ENCODE assay signal across 10 cellular contexts in the genomic region with DNA sequence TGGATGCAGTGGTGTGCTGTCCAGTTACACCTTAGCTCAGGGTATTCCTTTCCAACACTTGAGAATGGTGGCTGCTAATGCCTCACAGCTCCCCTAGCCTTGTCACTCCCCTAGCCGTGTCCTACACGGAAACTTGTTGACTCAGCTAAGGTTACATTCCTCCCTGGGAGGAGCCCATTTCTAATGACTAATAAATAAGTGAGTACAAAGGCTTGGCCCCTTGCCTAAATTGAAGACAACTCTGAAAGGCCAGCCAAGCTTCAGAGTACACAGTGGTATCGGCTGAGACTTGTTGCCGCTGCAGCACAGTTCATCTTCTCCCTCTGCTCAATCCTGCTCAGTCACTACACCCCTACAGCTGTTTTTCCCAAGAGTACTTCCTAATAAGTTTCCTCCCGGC. TPM values are rescaled to one million over a fixed set of nuclear protein-coding genes. Genes with fewer than 3 reads are reported as not detected.
DNase-seq lines count a peak whose midpoint lies in the region; ATAC-seq and TF ChIP-seq lines count a peak whose summit lies in the region.
"Had no signal": no experiment of that assay in that cellular context is flagged by ENCODE, and none has a peak within 500 bp of the region (broad histone marks: within the 10 kb centered on the region; RNA-seq: fewer than 3 reads in every experiment).

No MANE protein-coding gene starts in this region.

- H3K9me3 ChIP-seq in testis = no peaks in the 10 kb centered on the region

- no peak for TF ChIP-seq POLR2A in testis (IDR thresholded peaks at IDR 0.05)
- no peak for TF ChIP-seq POLR2A in erythroblast (IDR thresholded peaks at IDR 0.05; ENCODE audit: low read length)

- peak overlapping the region; percentile 63 for H3K27ac Mint-ChIP-seq in WTC11
- no peak overlapping the region for H3K27ac Mint-ChIP-seq in activated CD4-positive, alpha-beta T cell treated with anti-CD3 and anti-CD28 coated beads, Interleukin-2, amount 10 ng/mL, durations not matched to agents 7 days and 5 days
- H3K27ac Mint-ChIP-seq: memory B cell had no signal

- no peak overlapping the region for H3K4me3 Mint-ChIP-seq in WTC11
- no peak overlapping the region for H3K4me3 Mint-ChIP-seq in activated CD4-positive, alpha-beta T cell treated with anti-CD3 and anti-CD28 coated beads, Interleukin-2, amount 10 ng/mL, durations not matched to agents 7 days and 5 days
- H3K4me3 Mint-ChIP-seq: memory B cell had no signal

- no peak; the same call in 1 of the 2 replicates for TF ChIP-seq EP300 in Ishikawa (IDR thresholded peaks at IDR 0.05; ENCODE audit: borderline replicate concordance)

- no peak for DNase-seq in WTC11 (ENCODE audit: low spot score)
- peak; percentile 41 for DNase-seq in iPS-NIHi11 (ENCODE audit: low spot score)
- peak; percentile 36 for DNase-seq in testis
- DNase-seq in GM10266 (ENCODE audit: extremely low spot score) = no peak
- no peak for DNase-seq in activated CD4-positive, alpha-beta T cell treated with anti-CD3 and anti-CD28 coated beads, Interleukin-2, amount 10 ng/mL, durations not matched to agents 7 days and 5 days
- no peak for DNase-seq in erythroblast (lab: John Stamatoyannopoulos, UW)
- DNase-seq: NCI-H146 had no signal

- no peak for TF ChIP-seq CTCF in WTC11 (IDR thresholded peaks at IDR 0.05)
- no peak for TF ChIP-seq CTCF in testis (IDR thresholded peaks at IDR 0.05)
- TF ChIP-seq CTCF in GM10266 (IDR thresholded peaks at IDR 0.05; ENCODE audit: control insufficient read depth, insufficient read depth, low read depth, missing control alignments) = no peak

- WGBS in testis, 2 donors = 28 to 34% methylated on average over 5 of the region's 5 CpGs

- no peaks in the 10 kb centered on the region for H3K4me1 Mint-ChIP-seq in WTC11
- no peaks in the 10 kb centered on the region for H3K4me1 Mint-ChIP-seq in activated CD4-positive, alpha-beta T cell treated with anti-CD3 and anti-CD28 coated beads, Interleukin-2, amount 10 ng/mL, durations not matched to agents 7 days and 5 days
- H3K4me1 Mint-ChIP-seq: memory B cell had no signal

- peak; percentile 34; the same call in 1 of the 2 replicates for ATAC-seq in WTC11
- ATAC-seq in GM18868 (IDR thresholded peaks at IDR 0.05; ENCODE audit: unreplicated experiment) = no peak

- CTCF ChIA-PET in WTC11 (lab: Charles Lee) = no interaction called here
- CTCF ChIA-PET in activated CD4-positive, alpha-beta T cell treated with anti-CD3 and anti-CD28 coated beads, Interleukin-2, amount 10 ng/mL, durations not matched to agents 7 days and 5 days (lab: Charles Lee) = no interaction called here

- no peak overlapping the region for H3K4me3 ChIP-seq in testis

- H3K36me3 ChIP-seq in testis (ENCODE audit: low read depth, missing control alignments) = no peaks in the 10 kb centered on the region

- no peak overlapping the region for H3K27ac ChIP-seq in testis

- H3K27me3 ChIP-seq in testis = no peaks in the 10 kb centered on the region

- H3K36me3 Mint-ChIP-seq in WTC11 = peaks cover 29% of the 10 kb centered on the region
- H3K36me3 Mint-ChIP-seq in activated CD4-positive, alpha-beta T cell treated with anti-CD3 and anti-CD28 coated beads, Interleukin-2, amount 10 ng/mL, durations not matched to agents 7 days and 5 days (ENCODE audit: low read depth) = no peaks in the 10 kb centered on the region
- H3K36me3 Mint-ChIP-seq: memory B cell had no signal

- no peaks in the 10 kb centered on the region for H3K27me3 Mint-ChIP-seq in WTC11 (ENCODE audit: low read depth)
- no peaks in the 10 kb centered on the region for H3K27me3 Mint-ChIP-seq in activated CD4-positive, alpha-beta T cell treated with anti-CD3 and anti-CD28 coated beads, Interleukin-2, amount 10 ng/mL, durations not matched to agents 7 days and 5 days

- POLR2A ChIA-PET in WTC11 (lab: Charles Lee) = no interaction called here
- POLR2A ChIA-PET in activated CD4-positive, alpha-beta T cell treated with anti-CD3 and anti-CD28 coated beads, Interleukin-2, amount 10 ng/mL, durations not matched to agents 7 days and 5 days (lab: Charles Lee) = no interaction called here

- intact Hi-C loops in testis (cut with DNase I; ENCODE audit: low total_unique reads) = no loop called here

- peaks cover 11% of the 10 kb centered on the region for H3K9me3 Mint-ChIP-seq in WTC11
- no peaks in the 10 kb centered on the region for H3K9me3 Mint-ChIP-seq in activated CD4-positive, alpha-beta T cell treated with anti-CD3 and anti-CD28 coated beads, Interleukin-2, amount 10 ng/mL, durations not matched to agents 7 days and 5 days
- H3K9me3 Mint-ChIP-seq: memory B cell had no signal

- no peak for TF ChIP-seq RAD21 in Ishikawa (IDR thresholded peaks at IDR 0.05; ENCODE audit: low read depth)

- peaks cover 6% of the 10 kb centered on the region for H3K4me1 ChIP-seq in testis

TF ChIP-seq in Ishikawa, 13 proteins besides CTCF, POLR2A, EP300 and RAD21 (continues in another document):
- no peak for TF ChIP-seq ZBTB7A (IDR thresholded peaks at IDR 0.05; ENCODE audit: low read depth)
- TF ChIP-seq, protein P1, sequence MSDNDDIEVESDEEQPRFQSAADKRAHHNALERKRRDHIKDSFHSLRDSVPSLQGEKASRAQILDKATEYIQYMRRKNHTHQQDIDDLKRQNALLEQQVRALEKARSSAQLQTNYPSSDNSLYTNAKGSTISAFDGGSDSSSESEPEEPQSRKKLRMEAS (IDR thresholded peaks at IDR 0.05) = no peak
- no peak for TF ChIP-seq EGR1 (IDR thresholded peaks at IDR 0.05)
- TF ChIP-seq TCF12 (IDR thresholded peaks at IDR 0.05; ENCODE audit: low read depth) = peak; percentile 44; the same call in 1 of the 2 replicates
- TF ChIP-seq NFIC (IDR thresholded peaks at IDR 0.05) = peak; percentile 89
- TF ChIP-seq TAF1 (IDR thresholded peaks at IDR 0.05; ENCODE audit: low read depth) = no peak
- TF ChIP-seq, protein P2, sequence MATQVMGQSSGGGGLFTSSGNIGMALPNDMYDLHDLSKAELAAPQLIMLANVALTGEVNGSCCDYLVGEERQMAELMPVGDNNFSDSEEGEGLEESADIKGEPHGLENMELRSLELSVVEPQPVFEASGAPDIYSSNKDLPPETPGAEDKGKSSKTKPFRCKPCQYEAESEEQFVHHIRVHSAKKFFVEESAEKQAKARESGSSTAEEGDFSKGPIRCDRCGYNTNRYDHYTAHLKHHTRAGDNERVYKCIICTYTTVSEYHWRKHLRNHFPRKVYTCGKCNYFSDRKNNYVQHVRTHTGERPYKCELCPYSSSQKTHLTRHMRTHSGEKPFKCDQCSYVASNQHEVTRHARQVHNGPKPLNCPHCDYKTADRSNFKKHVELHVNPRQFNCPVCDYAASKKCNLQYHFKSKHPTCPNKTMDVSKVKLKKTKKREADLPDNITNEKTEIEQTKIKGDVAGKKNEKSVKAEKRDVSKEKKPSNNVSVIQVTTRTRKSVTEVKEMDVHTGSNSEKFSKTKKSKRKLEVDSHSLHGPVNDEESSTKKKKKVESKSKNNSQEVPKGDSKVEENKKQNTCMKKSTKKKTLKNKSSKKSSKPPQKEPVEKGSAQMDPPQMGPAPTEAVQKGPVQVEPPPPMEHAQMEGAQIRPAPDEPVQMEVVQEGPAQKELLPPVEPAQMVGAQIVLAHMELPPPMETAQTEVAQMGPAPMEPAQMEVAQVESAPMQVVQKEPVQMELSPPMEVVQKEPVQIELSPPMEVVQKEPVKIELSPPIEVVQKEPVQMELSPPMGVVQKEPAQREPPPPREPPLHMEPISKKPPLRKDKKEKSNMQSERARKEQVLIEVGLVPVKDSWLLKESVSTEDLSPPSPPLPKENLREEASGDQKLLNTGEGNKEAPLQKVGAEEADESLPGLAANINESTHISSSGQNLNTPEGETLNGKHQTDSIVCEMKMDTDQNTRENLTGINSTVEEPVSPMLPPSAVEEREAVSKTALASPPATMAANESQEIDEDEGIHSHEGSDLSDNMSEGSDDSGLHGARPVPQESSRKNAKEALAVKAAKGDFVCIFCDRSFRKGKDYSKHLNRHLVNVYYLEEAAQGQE (IDR thresholded peaks at IDR 0.05; ENCODE audit: low read depth) = no peak; the same call in 1 of the 2 replicates

TF ChIP-seq in WTC11, 78 proteins besides CTCF, POLR2A, EP300 and RAD21 (continues in another document):
- TF ChIP-seq TCF7 (CRISPR knock-in tag; IDR thresholded peaks at IDR 0.05; ENCODE audit: low read depth) = no peak
- no peak for TF ChIP-seq SMAD3 (CRISPR knock-in tag; IDR thresholded peaks at IDR 0.05; ENCODE audit: borderline replicate concordance)
- no peak for TF ChIP-seq ZNF263 (CRISPR knock-in tag; IDR thresholded peaks at IDR 0.05; ENCODE audit: low read depth)
- no peak for TF ChIP-seq PRRX2 (CRISPR knock-in tag; IDR thresholded peaks at IDR 0.05)
- TF ChIP-seq ERG (CRISPR knock-in tag; IDR thresholded peaks at IDR 0.05) = no peak
- TF ChIP-seq, protein P3, sequence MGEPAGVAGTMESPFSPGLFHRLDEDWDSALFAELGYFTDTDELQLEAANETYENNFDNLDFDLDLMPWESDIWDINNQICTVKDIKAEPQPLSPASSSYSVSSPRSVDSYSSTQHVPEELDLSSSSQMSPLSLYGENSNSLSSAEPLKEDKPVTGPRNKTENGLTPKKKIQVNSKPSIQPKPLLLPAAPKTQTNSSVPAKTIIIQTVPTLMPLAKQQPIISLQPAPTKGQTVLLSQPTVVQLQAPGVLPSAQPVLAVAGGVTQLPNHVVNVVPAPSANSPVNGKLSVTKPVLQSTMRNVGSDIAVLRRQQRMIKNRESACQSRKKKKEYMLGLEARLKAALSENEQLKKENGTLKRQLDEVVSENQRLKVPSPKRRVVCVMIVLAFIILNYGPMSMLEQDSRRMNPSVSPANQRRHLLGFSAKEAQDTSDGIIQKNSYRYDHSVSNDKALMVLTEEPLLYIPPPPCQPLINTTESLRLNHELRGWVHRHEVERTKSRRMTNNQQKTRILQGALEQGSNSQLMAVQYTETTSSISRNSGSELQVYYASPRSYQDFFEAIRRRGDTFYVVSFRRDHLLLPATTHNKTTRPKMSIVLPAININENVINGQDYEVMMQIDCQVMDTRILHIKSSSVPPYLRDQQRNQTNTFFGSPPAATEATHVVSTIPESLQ (CRISPR knock-in tag; IDR thresholded peaks at IDR 0.05) = no peak

RNA-seq across cellular contexts. Expression of gene SLC25A31, which starts 21.2 kb away (rescaled TPM):
- not detected in 3 replicates for total RNA-seq in WTC11 (2021)
- 10 to 100 TPM; 23.4 to 28.1 TPM for total RNA-seq in testis
- 92.2 TPM for polyA plus RNA-seq in testis (ENCODE audit: insufficient read depth, low read depth, low replicate concordance)
- not detected for total RNA-seq in activated CD4-positive, alpha-beta T cell treated with anti-CD3 and anti-CD28 coated beads, Interleukin-2, amount 10 ng/mL, durations not matched to agents 7 days and 5 days

Comparison
In these comparisons a context has a peak if more than half of its experiments do, and no peak if none do; other contexts are left out.
1. DNase-seq: peak in iPS-NIHi11 (single experiment) and testis (single experiment); none in WTC11 (single experiment), GM10266 (single experiment), activated CD4-positive, alpha-beta T cell treated with anti-CD3 and anti-CD28 coated beads, Interleukin-2, amount 10 ng/mL, durations not matched to agents 7 days and 5 days (single experiment) and erythroblast (0 of 2).
2. RNA of gene SLC25A31, which starts 21.2 kb away (total RNA-seq): 23.4 to 28.1 TPM in testis; not detected in WTC11 and not detected in activated CD4-positive, alpha-beta T cell treated with anti-CD3 and anti-CD28 coated beads, Interleukin-2, amount 10 ng/mL, durations not matched to agents 7 days and 5 days; every median in the first group is over 10 times any median in the second.